14 cellular contexts compared by ENCODE assay signal in the genomic region with DNA sequence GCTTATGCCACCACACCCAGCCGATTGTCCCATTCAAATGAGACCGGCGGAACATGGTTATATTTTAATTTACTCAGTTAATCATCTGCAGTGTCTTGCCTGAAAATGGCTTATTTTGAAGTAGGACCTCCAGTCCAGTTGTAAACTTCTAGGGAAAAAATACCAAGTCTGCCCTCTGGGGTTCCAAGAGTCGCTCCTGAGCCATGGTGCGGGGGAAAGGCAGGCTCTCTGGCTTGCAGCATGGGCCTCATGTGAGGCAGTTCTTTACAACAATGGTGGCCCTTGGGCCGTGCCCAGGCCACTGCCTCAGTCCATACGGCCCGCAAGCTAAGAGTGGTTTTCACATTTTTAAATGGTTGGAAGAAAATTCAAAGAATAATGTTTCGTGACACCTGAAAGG.
"Had no signal": no experiment of that assay in that cellular context is flagged by ENCODE, and none has a peak within 500 bp of the region (broad histone marks: within the 10 kb centered on the region; RNA-seq: fewer than 3 reads in every experiment).

No MANE protein-coding gene starts in this region.

- H3K27ac ChIP-seq: gastroesophageal sphincter, heart right ventricle, left ventricle myocardium inferior, neutrophil, prostate gland had no signal

- H3K9me3 ChIP-seq: gastroesophageal sphincter, heart right ventricle, left ventricle myocardium inferior, mucosa of descending colon, neutrophil, prostate gland had no signal

- H3K27me3 ChIP-seq: gastroesophageal sphincter, heart right ventricle, neutrophil had no signal

- DNase-seq: activated naive CD4-positive, alpha-beta T cell treated with anti-CD3 and anti-CD28 coated beads, Interleukin-2, amount 50 U/mL, for 16 hours; heart right ventricle; islet precursor cell; left ventricle myocardium inferior; mucosa of descending colon; naive thymus-derived CD4-positive, alpha-beta T cell; T-cell; T-helper 9 cell had no signal

- H3K27me3 Mint-ChIP-seq: activated T-helper 17 cell treated with anti-CD3 and anti-CD28 coated beads, Interleukin-2, amount 50 U/mL, for 72 hours; naive thymus-derived CD4-positive, alpha-beta T cell; T-cell had no signal

- ATAC-seq: activated CD4-positive, CD25-positive, alpha-beta regulatory T cell treated with anti-CD3 and anti-CD28 coated beads, Interleukin-2, amount 50 U/mL, for 24 hours; activated T-helper 17 cell treated with anti-CD3 and anti-CD28 coated beads, Interleukin-2, amount 50 U/mL, for 72 hours; gastroesophageal sphincter; heart right ventricle; mucosa of descending colon; naive thymus-derived CD4-positive, alpha-beta T cell; stimulated activated effector memory CD8-positive, alpha-beta T cell treated with anti-CD3 and anti-CD28 coated beads, Interleukin-12 subunit alpha, Interleukin-12 subunit beta, amount 100 ng/mL, for 72 hours; T-cell had no signal

- H3K4me1 ChIP-seq: prostate gland had no signal

- H3K4me3 ChIP-seq: gastroesophageal sphincter, heart right ventricle, left ventricle myocardium inferior, mucosa of descending colon, prostate gland had no signal

- H3K27ac Mint-ChIP-seq: activated T-helper 17 cell treated with anti-CD3 and anti-CD28 coated beads, Interleukin-2, amount 50 U/mL, for 72 hours; naive thymus-derived CD4-positive, alpha-beta T cell; stimulated activated effector memory CD8-positive, alpha-beta T cell treated with anti-CD3 and anti-CD28 coated beads, Interleukin-12 subunit alpha, Interleukin-12 subunit beta, amount 100 ng/mL, for 72 hours; T-cell had no signal

- H3K9me3 Mint-ChIP-seq: activated T-helper 17 cell treated with anti-CD3 and anti-CD28 coated beads, Interleukin-2, amount 50 U/mL, for 72 hours; stimulated activated effector memory CD8-positive, alpha-beta T cell treated with anti-CD3 and anti-CD28 coated beads, Interleukin-12 subunit alpha, Interleukin-12 subunit beta, amount 100 ng/mL, for 72 hours; T-cell had no signal

- H3K4me3 Mint-ChIP-seq: activated T-helper 17 cell treated with anti-CD3 and anti-CD28 coated beads, Interleukin-2, amount 50 U/mL, for 72 hours; naive thymus-derived CD4-positive, alpha-beta T cell; stimulated activated effector memory CD8-positive, alpha-beta T cell treated with anti-CD3 and anti-CD28 coated beads, Interleukin-12 subunit alpha, Interleukin-12 subunit beta, amount 100 ng/mL, for 72 hours; T-cell had no signal

- H3K36me3 ChIP-seq: prostate gland had no signal
